ENCODE assay signal across 17 cellular contexts in genomic region chr22:25841775-25842174, GRCh38.
DNase-seq lines count a peak whose midpoint lies in the region; ATAC-seq, FAIRE-seq and TF ChIP-seq lines count a peak whose summit lies in the region.
"Had no signal": no experiment of that assay in that cellular context is flagged by ENCODE, and none has a peak within 500 bp of the region (broad histone marks: within the 10 kb centered on the region; RNA-seq: fewer than 3 reads in every experiment).

No MANE protein-coding gene starts in this region.

- no peaks in the 10 kb centered on the region for H3K9me3 Mint-ChIP-seq in natural killer cell treated with Interleukin-12 subunit alpha and Interleukin-12 subunit beta and Interleukin-15 and Interleukin-18, amount 100 ng/mL, for 72 hours
- no peaks in the 10 kb centered on the region for H3K9me3 Mint-ChIP-seq in natural killer cell
- H3K9me3 Mint-ChIP-seq: CD8-positive, alpha-beta T cell; H9 had no signal

- H3K4me3 Mint-ChIP-seq in natural killer cell treated with Interleukin-12 subunit alpha and Interleukin-12 subunit beta and Interleukin-15 and Interleukin-18, amount 100 ng/mL, for 72 hours = no peak overlapping the region
- no peak overlapping the region for H3K4me3 Mint-ChIP-seq in natural killer cell
- H3K4me3 Mint-ChIP-seq: B cell; CD8-positive, alpha-beta T cell; H9 had no signal

- TF ChIP-seq CTCF in natural killer cell (IDR thresholded peaks at IDR 0.05) (no peak), foreskin fibroblast (IDR thresholded peaks at IDR 0.05; ENCODE audit: low read depth, low read length) (no peak)

- H3K4me3 ChIP-seq in foreskin fibroblast (ENCODE audit: low read depth in 1 of 2, low read length in 2 of 2) = no peak overlapping the region
- H3K4me3 ChIP-seq: BLaER1 treated with 17β-estradiol and CSF1 and Interleukin-3, amounts not matched to agents 10 nM and 100 nM had no signal

- no peak for TF ChIP-seq POLR2A in GM12892 (IDR thresholded peaks at IDR 0.05; ENCODE audit: low read depth, low read length)

- H3K27ac Mint-ChIP-seq in natural killer cell treated with Interleukin-12 subunit alpha and Interleukin-12 subunit beta and Interleukin-15 and Interleukin-18, amount 100 ng/mL, for 72 hours = no peak overlapping the region
- H3K27ac Mint-ChIP-seq in natural killer cell = no peak overlapping the region
- H3K27ac Mint-ChIP-seq: B cell; CD8-positive, alpha-beta T cell; H9 had no signal

- no peaks in the 10 kb centered on the region for H3K4me1 Mint-ChIP-seq in natural killer cell treated with Interleukin-12 subunit alpha and Interleukin-12 subunit beta and Interleukin-15 and Interleukin-18, amount 100 ng/mL, for 72 hours (ENCODE audit: low read depth in 2 of 2)
- no peaks in the 10 kb centered on the region for H3K4me1 Mint-ChIP-seq in natural killer cell
- H3K4me1 Mint-ChIP-seq: B cell had no signal

- no peak for ATAC-seq in natural killer cell treated with Interleukin-12 subunit alpha and Interleukin-12 subunit beta and Interleukin-15 and Interleukin-18, amount 100 ng/mL, for 72 hours
- no peak for ATAC-seq in natural killer cell
- no peak for ATAC-seq in GM18498 (IDR thresholded peaks at IDR 0.05; ENCODE audit: unreplicated experiment)
- ATAC-seq: CD8-positive, alpha-beta T cell had no signal

- peak; percentile 8 for DNase-seq in natural killer cell treated with Interleukin-12 subunit alpha and Interleukin-12 subunit beta and Interleukin-15 and Interleukin-18, amount 100 ng/mL, for 72 hours (ENCODE audit: low spot score)
- DNase-seq in natural killer cell (no peak), NCI-H774 (lab: John Stamatoyannopoulos, UW) (peak; percentile 8), mesenteric fat pad (ENCODE audit: low spot score) (peak; percentile 12), urothelium cell line (ENCODE audit: low spot score) (no peak), foreskin fibroblast (no peak), GM12892 (ENCODE audit: insufficient read length) (no peak)
- DNase-seq: CD8-positive, alpha-beta T cell; COR-L47; GOT3; H9 had no signal

- FAIRE-seq in urothelium cell line (lab: Jason Lieb, UNC) = peak; percentile 73
- no peak for FAIRE-seq in GM12892 (lab: Jason Lieb, UNC)
- FAIRE-seq: D721Med, G401.6, GM12891 had no signal

- intact Hi-C loops in natural killer cell (cut with micrococcal nuclease) = no loop called here

- H3K27me3 Mint-ChIP-seq in natural killer cell treated with Interleukin-12 subunit alpha and Interleukin-12 subunit beta and Interleukin-15 and Interleukin-18, amount 100 ng/mL, for 72 hours = no peaks in the 10 kb centered on the region
- no peaks in the 10 kb centered on the region for H3K27me3 Mint-ChIP-seq in natural killer cell (ENCODE audit: low read depth in 2 of 2)

- no peaks in the 10 kb centered on the region for H3K36me3 Mint-ChIP-seq in natural killer cell treated with Interleukin-12 subunit alpha and Interleukin-12 subunit beta and Interleukin-15 and Interleukin-18, amount 100 ng/mL, for 72 hours
- H3K36me3 Mint-ChIP-seq in natural killer cell = no peaks in the 10 kb centered on the region
- H3K36me3 Mint-ChIP-seq: CD8-positive, alpha-beta T cell had no signal

Comparison
In these comparisons a context has a peak if more than half of its experiments do, and no peak if none do; other contexts are left out.
1. DNase-seq: peak in natural killer cell treated with Interleukin-12 subunit alpha and Interleukin-12 subunit beta and Interleukin-15 and Interleukin-18, amount 100 ng/mL, for 72 hours (single experiment), NCI-H774 (single experiment) and mesenteric fat pad (single experiment); none in natural killer cell (single experiment), urothelium cell line (single experiment), foreskin fibroblast (0 of 2) and GM12892 (single experiment).